In the genomic region with DNA sequence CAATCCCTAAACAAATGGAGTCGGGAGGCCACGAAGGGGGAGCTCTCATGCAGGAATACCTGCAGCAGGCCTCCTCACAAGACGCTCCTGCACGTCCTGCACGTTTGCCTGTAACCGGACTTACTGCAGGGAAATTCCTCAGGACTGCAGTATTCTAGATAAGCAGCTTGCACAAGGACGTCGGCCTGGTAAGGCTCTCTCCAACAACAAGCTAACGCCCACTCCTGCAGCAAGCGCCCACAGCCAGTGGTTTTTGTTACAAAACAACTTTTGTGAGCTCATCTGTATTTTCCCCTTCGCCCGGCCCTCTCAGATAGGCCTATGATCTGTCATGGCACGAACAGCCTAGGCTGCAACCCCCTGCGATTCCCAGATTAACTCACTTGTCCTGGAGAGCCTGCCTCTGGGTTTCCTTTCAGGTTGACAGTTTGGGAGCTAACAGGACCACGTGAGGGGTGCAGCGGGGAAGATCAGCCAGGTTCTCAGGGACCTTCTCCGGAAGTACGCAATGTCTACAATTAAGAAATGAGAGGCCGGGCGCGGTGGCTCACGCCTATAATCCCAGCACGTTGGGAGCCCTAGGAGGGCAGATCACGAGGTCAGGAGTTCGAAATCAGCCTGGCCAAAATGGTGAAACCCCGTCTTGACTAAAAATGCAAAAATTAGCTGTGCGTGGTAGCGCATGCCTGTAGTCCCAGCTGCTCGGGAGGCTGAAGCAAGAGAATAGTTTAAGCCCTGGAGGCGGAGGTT, we compare ENCODE assay signal across 9 cellular contexts. TPM values are rescaled to one million over a fixed set of nuclear protein-coding genes. Genes with fewer than 3 reads are reported as not detected.
DNase-seq lines count a peak whose midpoint lies in the region; ATAC-seq and TF ChIP-seq lines count a peak whose summit lies in the region.
"Had no signal": no experiment of that assay in that cellular context is flagged by ENCODE, and none has a peak within 500 bp of the region (broad histone marks: within the 10 kb centered on the region; RNA-seq: fewer than 3 reads in every experiment).

No MANE protein-coding gene starts in this region.

- H3K4me1 ChIP-seq in left ventricle myocardium inferior = peaks cover 41% of the 10 kb centered on the region

- intact Hi-C loops in left ventricle myocardium inferior (cut with micrococcal nuclease) = no loop called here

- DNase-seq in H7 (no peak), RPMI7951 (ENCODE audit: low read depth) (peak; percentile 67), left ventricle myocardium inferior (no peak), retina (peak; percentile 26), NCI-H187 (lab: John Stamatoyannopoulos, UW) (no peak)
- DNase-seq in activated naive CD8-positive, alpha-beta T cell treated with anti-CD3 and anti-CD28 coated beads, Interleukin-2, amount 50 U/mL, for 16 hours (ENCODE audit: low read depth, low spot score) = peak; percentile 42

- TF ChIP-seq CTCF in left ventricle myocardium inferior (IDR thresholded peaks at IDR 0.05; ENCODE audit: borderline replicate concordance) = no peak

- H3K36me3 ChIP-seq in H7 (replicated peaks; ENCODE audit: control insufficient read depth, insufficient read depth, low read length) = peaks cover 1% of the 10 kb centered on the region; the same call in 1 of the 2 replicates
- H3K36me3 ChIP-seq in left ventricle myocardium inferior = peaks cover 10% of the 10 kb centered on the region

- H3K27me3 ChIP-seq in H7 (ENCODE audit: control insufficient read depth, insufficient read depth, low read length) (no peaks in the 10 kb centered on the region), left ventricle myocardium inferior (ENCODE audit: low read depth) (no peaks in the 10 kb centered on the region)

- ATAC-seq in HG03520 (IDR thresholded peaks at IDR 0.05; ENCODE audit: unreplicated experiment) (no peak), HG03025 (IDR thresholded peaks at IDR 0.05; ENCODE audit: low FRiP score, unreplicated experiment) (no peak)

- H3K27ac ChIP-seq in left ventricle myocardium inferior (replicated peaks) = peak overlapping the region; percentile 99

- H3K9me3 ChIP-seq in left ventricle myocardium inferior (replicated peaks) = no peaks in the 10 kb centered on the region

- H3K4me3 ChIP-seq in H7 (ENCODE audit: insufficient read depth, low read depth, low read length) = peak overlapping the region; percentile 100
- peak overlapping the region; percentile 82 for H3K4me3 ChIP-seq in left ventricle myocardium inferior

RNA-seq across cellular contexts. Expression of a gene that starts 0.9 kb away (rescaled TPM):
- 45.7 and 89.0 TPM in 2 replicates for total RNA-seq in H7 (2014; rRNA removed; shearing (Covaris generic))
- 12.0 and 18.4 TPM in 2 replicates for total RNA-seq in RPMI7951 (2014; rRNA removed; shearing (Covaris generic))
- total RNA-seq in left ventricle myocardium inferior = 129 TPM

RNA-seq across cellular contexts. Expression of a gene that starts 14.4 kb away (rescaled TPM):
- 25.6 and 32.7 TPM in 2 replicates for total RNA-seq in H7 (2014; rRNA removed; shearing (Covaris generic))
- total RNA-seq in RPMI7951 (2014; rRNA removed; shearing (Covaris generic)) = 3.4 and 3.6 TPM in 2 replicates
- 3.6 TPM for total RNA-seq in left ventricle myocardium inferior

RNA-seq across cellular contexts. Expression of a gene that starts 17.6 kb away (rescaled TPM):
- 11.9 and 15.7 TPM in 2 replicates for total RNA-seq in H7 (2014; rRNA removed; shearing (Covaris generic))
- 0.24 TPM in 1 of 2 replicates, not detected in the other for total RNA-seq in RPMI7951 (2014; rRNA removed; shearing (Covaris generic))
- 93.8 TPM for total RNA-seq in left ventricle myocardium inferior
- total RNA-seq: dermis microvascular lymphatic vessel endothelial cell had no signal

RNA-seq across cellular contexts. Expression of a gene that starts 39.7 kb away (rescaled TPM):
- 80.7 and 94.3 TPM in 2 replicates for total RNA-seq in H7 (2014; rRNA removed; shearing (Covaris generic))
- 77.3 and 86.5 TPM in 2 replicates for total RNA-seq in RPMI7951 (2014; rRNA removed; shearing (Covaris generic))
- total RNA-seq in left ventricle myocardium inferior = 104 TPM

RNA-seq across cellular contexts. Expression of a gene that starts 44.4 kb away (rescaled TPM):
- 12.0 and 16.8 TPM in 2 replicates for total RNA-seq in H7 (2014; rRNA removed; shearing (Covaris generic))
- total RNA-seq in RPMI7951 (2014; rRNA removed; shearing (Covaris generic)) = 10.0 and 10.7 TPM in 2 replicates
- 24.3 TPM for total RNA-seq in left ventricle myocardium inferior

Comparison
In these comparisons a context has a peak if more than half of its experiments do, and no peak if none do; other contexts are left out.
1. DNase-seq: peak in RPMI7951 (single experiment), activated naive CD8-positive, alpha-beta T cell treated with anti-CD3 and anti-CD28 coated beads, Interleukin-2, amount 50 U/mL, for 16 hours (single experiment) and retina (single experiment); none in H7 (single experiment), left ventricle myocardium inferior (single experiment) and NCI-H187 (0 of 2).
2. RNA of a gene that starts 17.6 kb away (total RNA-seq): 93.8 TPM in left ventricle myocardium inferior (single experiment) and 11.9 to 15.7 TPM in H7; 0.24 TPM in RPMI7951; every median in the first group is over 10 times any median in the second.